ENCODE assay signal across 10 cellular contexts in genomic region chr1:1033731-1034437, GRCh38. TPM values are rescaled to one million over a fixed set of nuclear protein-coding genes. Genes with fewer than 3 reads are reported as not detected.
DNase-seq lines count a peak whose midpoint lies in the region; ATAC-seq, FAIRE-seq and TF ChIP-seq lines count a peak whose summit lies in the region.
"Had no signal": no experiment of that assay in that cellular context is flagged by ENCODE, and none has a peak within 500 bp of the region (broad histone marks: within the 10 kb centered on the region; RNA-seq: fewer than 3 reads in every experiment).

No MANE protein-coding gene starts in this region.

- intact Hi-C loops in activated naive CD4-positive, alpha-beta T cell treated with anti-CD3 and anti-CD28 coated beads for 36 hours (cut with micrococcal nuclease), result loop anchor here (1.0 to 10.0 kb wide), 8 partner anchors 21 to 338 kb away; partner anchors contain the start of genes B3GALT6, C1orf159, ISG15 and PUSL1
- intact Hi-C loops in testis (cut with DNase I; ENCODE audit: low total_unique reads) (no loop called here), kidney (cut with DNase I) (no loop called here)

- peaks cover 11% of the 10 kb centered on the region for H3K4me1 ChIP-seq in iPS-18a (ENCODE audit: control insufficient read depth, low read depth, low read length)
- H3K4me1 ChIP-seq in testis, result peaks cover 14% of the 10 kb centered on the region
- peaks cover 0 to 13% of the 10 kb centered on the region in 2 donors for H3K4me1 ChIP-seq in kidney (ENCODE audit: control insufficient read depth in 1 of 2, insufficient read depth in 1 of 2, low read depth in 1 of 2, low read length in 2 of 2)

- H3K27ac Mint-ChIP-seq in activated naive CD4-positive, alpha-beta T cell treated with anti-CD3 and anti-CD28 coated beads for 36 hours, result no peak overlapping the region
- no peak overlapping the region for H3K27ac Mint-ChIP-seq in activated T-cell treated with anti-CD3 and anti-CD28 coated beads, Interleukin-2, amount 50 U/mL, for 72 hours

- H3K9me3 Mint-ChIP-seq in activated naive CD4-positive, alpha-beta T cell treated with anti-CD3 and anti-CD28 coated beads for 36 hours, result no peaks in the 10 kb centered on the region
- no peaks in the 10 kb centered on the region for H3K9me3 Mint-ChIP-seq in activated T-cell treated with anti-CD3 and anti-CD28 coated beads, Interleukin-2, amount 50 U/mL, for 72 hours

- H3K4me3 Mint-ChIP-seq in activated naive CD4-positive, alpha-beta T cell treated with anti-CD3 and anti-CD28 coated beads for 36 hours, result peak overlapping the region; percentile 49
- H3K4me3 Mint-ChIP-seq in activated T-cell treated with anti-CD3 and anti-CD28 coated beads, Interleukin-2, amount 50 U/mL, for 72 hours, result peak overlapping the region; percentile 82 to 83

- no peak for FAIRE-seq in kidney (lab: Jason Lieb, UNC)

- H3K9ac ChIP-seq in iPS-18a (ENCODE audit: low read length) (peak overlapping the region; percentile 22), kidney (ENCODE audit: low read length in 2 of 2) (no peak overlapping the region)

- TF ChIP-seq CTCF in testis (IDR thresholded peaks at IDR 0.05), result no peak
- TF ChIP-seq CTCF in kidney (IDR thresholded peaks at IDR 0.05; ENCODE audit: borderline replicate concordance, extremely low read depth, insufficient read depth), result no peak

- peaks cover 14% of the 10 kb centered on the region for H3K27me3 Mint-ChIP-seq in activated naive CD4-positive, alpha-beta T cell treated with anti-CD3 and anti-CD28 coated beads for 36 hours (ENCODE audit: low read depth)
- peaks cover 6% of the 10 kb centered on the region for H3K27me3 Mint-ChIP-seq in activated T-cell treated with anti-CD3 and anti-CD28 coated beads, Interleukin-2, amount 50 U/mL, for 72 hours (ENCODE audit: low read depth)

- DNase-seq in activated naive CD4-positive, alpha-beta T cell treated with anti-CD3 and anti-CD28 coated beads for 36 hours, result peak; percentile 49
- no peak for DNase-seq in activated naive CD4-positive, alpha-beta T cell treated with Interleukin-2 at 50 U/mL for 16 hours
- DNase-seq in activated T-cell treated with anti-CD3 and anti-CD28 coated beads, Interleukin-2, amount 50 U/mL, for 72 hours, result peak in 1 of 2 donors; percentile 42
- no peak for DNase-seq in testis
- DNase-seq in kidney, result no peak
- DNase-seq in SHP77 treated with DMSO at 0.1 percent for 48 hours (lab: John Stamatoyannopoulos, UW), result no peak
- DNase-seq: Calu3 had no signal

- peak; percentile 19 to 20 for ATAC-seq in activated T-cell treated with anti-CD3 and anti-CD28 coated beads, Interleukin-2, amount 50 U/mL, for 72 hours (replicated peaks in 1 of 2)
- no peak for ATAC-seq in GM19023 (IDR thresholded peaks at IDR 0.05; ENCODE audit: unreplicated experiment)

- H3K4me1 Mint-ChIP-seq in activated naive CD4-positive, alpha-beta T cell treated with anti-CD3 and anti-CD28 coated beads for 36 hours (ENCODE audit: low read depth), result peaks cover 15% of the 10 kb centered on the region
- H3K4me1 Mint-ChIP-seq in activated T-cell treated with anti-CD3 and anti-CD28 coated beads, Interleukin-2, amount 50 U/mL, for 72 hours (ENCODE audit: low read depth), result peaks cover 21% of the 10 kb centered on the region

- H3K27ac ChIP-seq in iPS-18a (ENCODE audit: low read length) (no peak overlapping the region), testis (no peak overlapping the region), kidney (ENCODE audit: low read depth in 2 of 2, low read length in 2 of 2) (no peak overlapping the region)

- 0 to 10% methylated on average over 3 to 57 of the region's 71 CpGs for WGBS in testis, 2 donors

- TF ChIP-seq POLR2A in testis (IDR thresholded peaks at IDR 0.05), result no peak

- H3K36me3 ChIP-seq in iPS-18a (ENCODE audit: control insufficient read depth, low read depth, low read length), result no peaks in the 10 kb centered on the region
- no peaks in the 10 kb centered on the region for H3K36me3 ChIP-seq in testis (ENCODE audit: low read depth, missing control alignments)
- no peaks in the 10 kb centered on the region for H3K36me3 ChIP-seq in kidney (ENCODE audit: control insufficient read depth in 1 of 2, insufficient read depth in 2 of 2, low read length in 2 of 2)

- H3K4me3 ChIP-seq in iPS-18a (ENCODE audit: low read length), result peak overlapping the region; percentile 39
- peak overlapping the region; percentile 17 to 43 for H3K4me3 ChIP-seq in testis
- H3K4me3 ChIP-seq in kidney (ENCODE audit: low read length in 2 of 2), result no peak overlapping the region

- H3K9me3 ChIP-seq in iPS-18a (ENCODE audit: control insufficient read depth, low read depth, low read length), result no peaks in the 10 kb centered on the region
- no peaks in the 10 kb centered on the region for H3K9me3 ChIP-seq in testis
- no peaks in the 10 kb centered on the region for H3K9me3 ChIP-seq in kidney (ENCODE audit: control insufficient read depth in 1 of 2, low read length in 2 of 2)

- H3K27me3 ChIP-seq in iPS-18a (ENCODE audit: control insufficient read depth, insufficient read depth, low read length), result peaks cover 80% of the 10 kb centered on the region
- no peaks in the 10 kb centered on the region for H3K27me3 ChIP-seq in testis

- CTCF ChIA-PET in activated naive CD4-positive, alpha-beta T cell treated with anti-CD3 and anti-CD28 coated beads for 36 hours (lab: Charles Lee), result interaction anchor here (0.6 to 2.4 kb wide), 6 partner anchors 11 to 430 kb away, joined by 3 to 19 read pairs (median 4); no protein-coding TSS in a partner anchor

- no peaks in the 10 kb centered on the region for H3K36me3 Mint-ChIP-seq in activated naive CD4-positive, alpha-beta T cell treated with anti-CD3 and anti-CD28 coated beads for 36 hours (ENCODE audit: low read depth)
- peaks cover 0 to 1% of the 10 kb centered on the region in 2 donors for H3K36me3 Mint-ChIP-seq in activated T-cell treated with anti-CD3 and anti-CD28 coated beads, Interleukin-2, amount 50 U/mL, for 72 hours (ENCODE audit: insufficient read depth in 2 of 2)

RNA-seq across cellular contexts. Expression of gene AGRN, which starts 14.0 kb away (rescaled TPM):
- total RNA-seq in activated naive CD4-positive, alpha-beta T cell treated with anti-CD3 and anti-CD28 coated beads for 36 hours, result 10 to 100 TPM; 30.5 to 35.1 TPM
- total RNA-seq in activated T-cell treated with anti-CD3 and anti-CD28 coated beads, Interleukin-2, amount 50 U/mL, for 72 hours, result 100 to 1,000 TPM in 1 of 2 donors, 10 to 100 TPM in 1; 69.0 to 112 TPM
- 100 to 1,000 TPM in 1 of 2 donors, 10 to 100 TPM in 1; 99.4 to 108 TPM for total RNA-seq in testis
- polyA plus RNA-seq in testis (ENCODE audit: insufficient read depth, low read depth, low replicate concordance), result 48.9 TPM
- total RNA-seq in kidney, result 261 TPM
- 78.5 TPM for polyA plus RNA-seq in kidney (ENCODE audit: insufficient read depth, low read depth, low replicate concordance)

RNA-seq across cellular contexts. Expression of gene ISG15, which starts 20.6 kb away (rescaled TPM):
- 100 to 1,000 TPM; 143 to 147 TPM for total RNA-seq in activated naive CD4-positive, alpha-beta T cell treated with anti-CD3 and anti-CD28 coated beads for 36 hours
- total RNA-seq in activated T-cell treated with anti-CD3 and anti-CD28 coated beads, Interleukin-2, amount 50 U/mL, for 72 hours, result 100 to 1,000 TPM in 1 of 2 donors, 10 to 100 TPM in 1; 81.0 to 197 TPM
- total RNA-seq in testis (10 to 100 TPM; 22.8 to 24.0 TPM), kidney (23.9 TPM)
- polyA plus RNA-seq in testis (ENCODE audit: insufficient read depth, low read depth, low replicate concordance) (16.6 TPM), kidney (ENCODE audit: insufficient read depth, low read depth, low replicate concordance) (65.9 TPM)

RNA-seq across cellular contexts. Expression of gene HES4, which starts 34.0 kb away (rescaled TPM):
- 1 to 10 TPM; 4.1 to 4.7 TPM for total RNA-seq in activated naive CD4-positive, alpha-beta T cell treated with anti-CD3 and anti-CD28 coated beads for 36 hours
- 1 to 10 TPM; 7.8 to 9.9 TPM for total RNA-seq in activated T-cell treated with anti-CD3 and anti-CD28 coated beads, Interleukin-2, amount 50 U/mL, for 72 hours
- total RNA-seq in testis (10 to 100 TPM; 26.4 to 27.5 TPM), kidney (32.0 TPM)
- polyA plus RNA-seq in testis (ENCODE audit: insufficient read depth, low read depth, low replicate concordance) (2.3 TPM), kidney (ENCODE audit: insufficient read depth, low read depth, low replicate concordance) (15.8 TPM)

RNA-seq across cellular contexts. Expression of gene RNF223, which starts 40.2 kb away (rescaled TPM):
- total RNA-seq in activated naive CD4-positive, alpha-beta T cell treated with anti-CD3 and anti-CD28 coated beads for 36 hours, result not detected
- total RNA-seq in activated T-cell treated with anti-CD3 and anti-CD28 coated beads, Interleukin-2, amount 50 U/mL, for 72 hours, result under 1 TPM in 1 of 2 donors, not detected in 1; 0.12 TPM
- total RNA-seq in testis, result under 1 TPM; 0.19 to 0.31 TPM
- polyA plus RNA-seq in testis (ENCODE audit: insufficient read depth, low read depth, low replicate concordance), result not detected
- 2.3 TPM for total RNA-seq in kidney
- 0.28 TPM for polyA plus RNA-seq in kidney (ENCODE audit: insufficient read depth, low read depth, low replicate concordance)
- total RNA-seq: skeletal muscle tissue had no signal

RNA-seq across cellular contexts. Expression of gene PERM1, which starts 52.0 kb away (rescaled TPM):
- total RNA-seq in activated naive CD4-positive, alpha-beta T cell treated with anti-CD3 and anti-CD28 coated beads for 36 hours, result not detected
- not detected for total RNA-seq in activated T-cell treated with anti-CD3 and anti-CD28 coated beads, Interleukin-2, amount 50 U/mL, for 72 hours
- total RNA-seq in testis, result 1 to 10 TPM; 3.2 to 4.9 TPM
- polyA plus RNA-seq in testis (ENCODE audit: insufficient read depth, low read depth, low replicate concordance), result 0.65 TPM
- total RNA-seq in kidney, result 0.25 TPM
- 0.86 TPM for polyA plus RNA-seq in kidney (ENCODE audit: insufficient read depth, low read depth, low replicate concordance)
- total RNA-seq: Calu3 had no signal

Comparison
In these comparisons a context has a peak if more than half of its experiments do, and no peak if none do; other contexts are left out.
1. H3K4me3 ChIP-seq: peak in iPS-18a (single experiment) and testis (2 of 2); none in kidney (0 of 2).